In the genomic region with DNA sequence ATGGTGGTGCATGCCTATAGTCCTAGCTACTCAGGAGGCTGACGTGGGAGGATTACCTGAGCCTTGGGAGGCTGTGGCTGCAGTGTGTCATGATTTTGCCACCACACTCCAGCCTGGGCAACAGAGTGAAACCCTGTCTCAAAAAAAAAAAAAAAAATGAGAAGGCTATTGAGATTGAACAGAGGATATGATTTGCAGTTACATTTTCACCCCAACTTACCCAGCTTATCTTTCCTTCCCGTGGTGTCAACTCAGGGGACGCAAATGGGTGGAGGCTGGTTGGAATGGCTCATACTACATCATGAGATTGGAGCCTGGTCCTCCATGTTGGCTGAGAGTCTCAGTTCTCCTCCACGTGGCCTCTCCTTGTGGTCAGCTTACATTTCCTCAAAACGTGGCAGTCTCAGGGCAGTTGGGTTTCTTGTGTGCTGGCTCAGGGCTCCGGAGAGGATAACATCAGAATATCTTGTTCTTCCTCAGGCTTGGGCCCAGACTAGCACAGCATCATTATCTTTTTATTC, we compare ENCODE assay signal across 1 cellular context.
TF ChIP-seq lines count a peak whose summit lies in the region.

No MANE protein-coding gene starts in this region.

TF ChIP-seq in K562, 482 proteins besides CTCF, POLR2A, EP300 and RAD21 (continued from another document):
- TF ChIP-seq, protein P1, sequence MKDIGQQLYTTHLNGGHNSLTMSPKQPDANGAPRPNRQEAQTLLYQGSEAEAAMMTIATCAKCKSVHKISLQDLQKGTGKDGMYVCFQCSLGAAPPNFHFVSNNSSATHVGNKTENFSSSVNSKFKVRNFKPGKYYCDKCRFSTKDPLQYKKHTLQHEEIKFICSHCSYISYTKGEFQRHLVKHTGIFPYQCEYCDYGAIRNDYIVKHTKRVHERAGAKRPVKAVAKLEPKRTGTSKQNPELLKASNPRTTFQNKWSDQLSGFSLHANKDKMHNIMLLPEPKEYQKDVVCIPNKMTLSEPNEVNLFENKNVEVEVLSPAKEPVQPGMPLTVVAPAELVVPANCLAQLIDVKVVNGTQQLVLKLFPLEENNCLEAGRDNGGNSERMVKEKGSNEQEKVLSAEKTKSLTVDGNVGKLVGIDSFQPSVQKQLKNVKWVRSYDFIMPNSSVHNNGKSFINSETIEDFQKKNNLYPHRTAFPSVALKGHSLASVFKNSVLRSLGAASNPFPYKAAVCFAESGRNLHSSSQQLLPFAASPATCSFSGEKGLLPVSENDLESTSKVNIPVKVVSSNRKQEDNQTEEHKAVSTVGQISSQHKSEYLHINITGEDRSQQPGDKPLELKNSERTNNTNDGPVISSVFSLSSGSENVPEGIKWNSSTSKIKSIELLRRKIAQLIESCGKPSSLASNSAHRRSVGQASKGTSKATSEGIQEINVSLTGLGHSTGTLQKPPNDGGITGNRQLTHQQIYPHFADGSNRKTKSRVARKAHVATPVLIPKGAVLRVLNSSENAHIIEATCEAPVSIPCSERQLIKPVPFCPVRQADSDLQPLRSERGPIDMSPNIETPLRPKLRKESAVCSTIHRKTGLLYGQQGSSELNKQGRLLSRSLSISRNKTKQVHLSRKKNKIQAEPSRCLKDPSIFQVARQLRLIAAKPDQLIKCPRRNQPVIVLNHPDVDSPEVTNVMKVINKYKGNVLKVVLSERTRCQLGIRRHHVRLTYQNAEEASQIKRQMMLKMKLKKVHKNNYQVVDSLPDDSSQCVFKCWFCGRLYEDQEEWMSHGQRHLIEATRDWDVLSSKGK (CRISPR knock-in tag; IDR thresholded peaks at IDR 0.05): no peak
- TF ChIP-seq, protein P2, sequence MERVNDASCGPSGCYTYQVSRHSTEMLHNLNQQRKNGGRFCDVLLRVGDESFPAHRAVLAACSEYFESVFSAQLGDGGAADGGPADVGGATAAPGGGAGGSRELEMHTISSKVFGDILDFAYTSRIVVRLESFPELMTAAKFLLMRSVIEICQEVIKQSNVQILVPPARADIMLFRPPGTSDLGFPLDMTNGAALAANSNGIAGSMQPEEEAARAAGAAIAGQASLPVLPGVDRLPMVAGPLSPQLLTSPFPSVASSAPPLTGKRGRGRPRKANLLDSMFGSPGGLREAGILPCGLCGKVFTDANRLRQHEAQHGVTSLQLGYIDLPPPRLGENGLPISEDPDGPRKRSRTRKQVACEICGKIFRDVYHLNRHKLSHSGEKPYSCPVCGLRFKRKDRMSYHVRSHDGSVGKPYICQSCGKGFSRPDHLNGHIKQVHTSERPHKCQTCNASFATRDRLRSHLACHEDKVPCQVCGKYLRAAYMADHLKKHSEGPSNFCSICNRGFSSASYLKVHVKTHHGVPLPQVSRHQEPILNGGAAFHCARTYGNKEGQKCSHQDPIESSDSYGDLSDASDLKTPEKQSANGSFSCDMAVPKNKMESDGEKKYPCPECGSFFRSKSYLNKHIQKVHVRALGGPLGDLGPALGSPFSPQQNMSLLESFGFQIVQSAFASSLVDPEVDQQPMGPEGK (CRISPR knock-in tag; IDR thresholded peaks at IDR 0.05; ENCODE audit: borderline replicate concordance): no peak
- TF ChIP-seq POLR2H (tag; IDR thresholded peaks at IDR 0.05; ENCODE audit: low read depth) (no peak), HOMEZ (CRISPR knock-in tag; IDR thresholded peaks at IDR 0.05) (no peak), XRCC3 (IDR thresholded peaks at IDR 0.05) (no peak), TFAM (CRISPR knock-in tag; conservative IDR thresholded peaks at IDR 0.05) (no peak), JUND (IDR thresholded peaks at IDR 0.05; ENCODE audit: borderline replicate concordance, low read depth, low read length) (no peak), JUND (tag; IDR thresholded peaks at IDR 0.05; ENCODE audit: borderline replicate concordance, low read depth, low read length) (no peak), U2AF2 (optimal IDR thresholded peaks at IDR 0.05; ENCODE audit: low read depth, low read length) (no peak), ILF3 (IDR thresholded peaks at IDR 0.05; ENCODE audit: borderline replicate concordance) (no peak), SAFB (IDR thresholded peaks at IDR 0.05; ENCODE audit: borderline replicate concordance, low read depth, low read length) (no peak), ZNF75A (CRISPR knock-in tag; IDR thresholded peaks at IDR 0.05) (no peak), RFX5 (IDR thresholded peaks at IDR 0.05; ENCODE audit: low read depth, low read length) (no peak), ZZZ3 (IDR thresholded peaks at IDR 0.05) (no peak), L3MBTL2 (IDR thresholded peaks at IDR 0.05) (peak; percentile 52; the same call in 1 of the 2 replicates), NFATC3 (IDR thresholded peaks at IDR 0.05) (no peak), GABPA (tag; conservative IDR thresholded peaks at IDR 0.05; ENCODE audit: low read depth) (no peak), MYC (IDR thresholded peaks at IDR 0.05; ENCODE audit: low read depth, low read length) (peak; percentile 69), MYC (CRISPR knock-in tag; IDR thresholded peaks at IDR 0.05; ENCODE audit: borderline replicate concordance, low read depth) (no peak), ASH1L (IDR thresholded peaks at IDR 0.05; ENCODE audit: borderline replicate concordance, low read depth, partially characterized antibody) (no peak), HNRNPLL (IDR thresholded peaks at IDR 0.05; ENCODE audit: low read depth, low read length, poor library complexity, severe bottlenecking) (no peak), SPI1 (IDR thresholded peaks at IDR 0.05; ENCODE audit: borderline replicate concordance, low read depth, low read length) (0 out of 2 replicates have a peak, but pooled peaks have one; percentile 5), RBM15 (IDR thresholded peaks at IDR 0.05; ENCODE audit: insufficient read depth, low read length) (no peak), NRF1 (conservative IDR thresholded peaks at IDR 0.05 in 1 of 2, IDR thresholded peaks at IDR 0.05 in 1 of 2) (no peak)
- TF ChIP-seq, protein P3, sequence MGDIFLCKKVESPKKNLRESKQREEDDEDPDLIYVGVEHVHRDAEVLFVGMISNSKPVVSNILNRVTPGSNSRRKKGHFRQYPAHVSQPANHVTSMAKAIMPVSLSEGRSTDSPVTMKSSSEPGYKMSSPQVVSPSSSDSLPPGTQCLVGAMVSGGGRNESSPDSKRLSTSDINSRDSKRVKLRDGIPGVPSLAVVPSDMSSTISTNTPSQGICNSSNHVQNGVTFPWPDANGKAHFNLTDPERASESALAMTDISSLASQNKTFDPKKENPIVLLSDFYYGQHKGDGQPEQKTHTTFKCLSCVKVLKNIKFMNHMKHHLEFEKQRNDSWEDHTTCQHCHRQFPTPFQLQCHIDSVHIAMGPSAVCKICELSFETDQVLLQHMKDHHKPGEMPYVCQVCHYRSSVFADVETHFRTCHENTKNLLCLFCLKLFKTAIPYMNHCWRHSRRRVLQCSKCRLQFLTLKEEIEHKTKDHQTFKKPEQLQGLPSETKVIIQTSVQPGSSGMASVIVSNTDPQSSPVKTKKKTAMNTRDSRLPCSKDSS (IDR thresholded peaks at IDR 0.05; ENCODE audit: low read depth, partially characterized antibody): no peak
- TF ChIP-seq, protein P4, sequence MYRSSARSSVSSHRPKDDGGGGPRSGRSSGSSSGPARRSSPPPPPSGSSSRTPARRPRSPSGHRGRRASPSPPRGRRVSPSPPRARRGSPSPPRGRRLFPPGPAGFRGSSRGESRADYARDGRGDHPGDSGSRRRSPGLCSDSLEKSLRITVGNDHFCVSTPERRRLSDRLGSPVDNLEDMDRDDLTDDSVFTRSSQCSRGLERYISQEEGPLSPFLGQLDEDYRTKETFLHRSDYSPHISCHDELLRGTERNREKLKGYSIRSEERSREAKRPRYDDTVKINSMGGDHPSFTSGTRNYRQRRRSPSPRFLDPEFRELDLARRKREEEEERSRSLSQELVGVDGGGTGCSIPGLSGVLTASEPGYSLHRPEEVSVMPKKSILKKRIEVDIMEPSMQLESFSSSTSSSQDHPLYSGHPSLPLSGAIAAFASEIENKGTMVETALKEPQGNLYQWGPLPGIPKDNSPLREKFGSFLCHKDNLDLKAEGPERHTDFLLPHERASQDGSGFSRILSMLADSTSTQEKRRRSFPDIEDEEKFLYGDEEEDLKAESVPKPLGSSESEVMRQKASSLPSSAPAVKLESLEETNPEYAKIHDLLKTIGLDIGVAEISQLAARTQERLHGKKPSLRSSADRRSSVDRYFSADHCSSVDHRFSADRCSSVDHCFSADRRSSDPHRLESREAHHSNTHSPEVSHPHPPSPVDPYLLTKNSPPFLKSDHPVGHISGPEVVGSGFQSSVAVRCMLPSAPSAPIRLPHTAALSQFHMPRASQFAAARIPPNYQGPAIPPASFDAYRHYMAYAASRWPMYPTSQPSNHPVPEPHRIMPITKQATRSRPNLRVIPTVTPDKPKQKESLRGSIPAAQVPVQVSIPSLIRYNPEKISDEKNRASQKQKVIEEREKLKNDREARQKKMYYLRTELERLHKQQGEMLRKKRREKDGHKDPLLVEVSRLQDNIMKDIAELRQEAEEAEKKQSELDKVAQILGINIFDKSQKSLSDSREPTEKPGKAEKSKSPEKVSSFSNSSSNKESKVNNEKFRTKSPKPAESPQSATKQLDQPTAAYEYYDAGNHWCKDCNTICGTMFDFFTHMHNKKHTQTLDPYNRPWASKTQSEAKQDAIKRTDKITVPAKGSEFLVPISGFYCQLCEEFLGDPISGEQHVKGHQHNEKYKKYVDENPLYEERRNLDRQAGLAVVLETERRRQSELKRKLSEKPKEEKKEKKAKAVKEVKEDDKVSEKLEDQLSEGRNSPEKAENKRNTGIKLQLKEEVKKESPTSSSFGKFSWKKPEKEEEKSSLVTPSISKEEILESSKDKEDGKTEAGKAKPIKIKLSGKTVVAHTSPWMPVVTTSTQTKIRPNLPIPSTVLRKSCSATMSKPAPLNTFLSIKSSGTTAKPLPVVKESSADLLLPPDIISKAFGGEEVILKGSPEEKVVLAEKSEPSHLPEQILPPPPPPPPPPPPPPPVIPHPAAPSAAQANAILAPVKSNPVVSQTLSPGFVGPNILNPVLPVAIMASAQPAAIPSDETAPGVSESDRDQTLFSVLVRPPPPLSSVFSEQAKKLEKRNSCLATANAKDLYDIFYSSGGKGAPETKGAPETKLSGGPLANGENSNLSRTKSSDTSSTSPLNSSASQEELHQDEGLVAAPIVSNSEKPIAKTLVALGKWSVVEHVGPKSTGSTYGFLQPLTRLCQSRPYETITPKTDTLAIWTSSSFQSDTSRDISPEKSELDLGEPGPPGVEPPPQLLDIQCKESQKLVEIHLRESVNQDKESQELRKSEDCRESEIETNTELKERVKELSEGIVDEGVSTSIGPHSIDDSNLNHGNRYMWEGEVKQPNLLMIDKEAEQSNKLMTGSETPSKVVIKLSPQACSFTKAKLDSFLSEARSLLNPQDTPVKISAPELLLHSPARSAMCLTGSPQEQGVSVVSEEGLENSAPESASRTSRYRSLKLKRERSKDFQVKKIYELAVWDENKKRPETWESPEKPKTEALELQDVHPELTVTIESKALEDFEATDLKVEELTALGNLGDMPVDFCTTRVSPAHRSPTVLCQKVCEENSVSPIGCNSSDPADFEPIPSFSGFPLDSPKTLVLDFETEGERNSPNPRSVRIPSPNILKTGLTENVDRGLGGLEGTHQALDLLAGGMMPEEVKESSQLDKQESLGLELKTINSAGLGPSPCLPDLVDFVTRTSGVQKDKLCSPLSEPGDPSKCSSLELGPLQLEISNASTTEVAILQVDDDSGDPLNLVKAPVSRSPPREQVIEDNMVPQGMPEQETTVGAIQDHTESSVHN (IDR thresholded peaks at IDR 0.05; ENCODE audit: borderline replicate concordance in 1 of 2, low read depth in 1 of 2): no peak
- TF ChIP-seq, protein P5, sequence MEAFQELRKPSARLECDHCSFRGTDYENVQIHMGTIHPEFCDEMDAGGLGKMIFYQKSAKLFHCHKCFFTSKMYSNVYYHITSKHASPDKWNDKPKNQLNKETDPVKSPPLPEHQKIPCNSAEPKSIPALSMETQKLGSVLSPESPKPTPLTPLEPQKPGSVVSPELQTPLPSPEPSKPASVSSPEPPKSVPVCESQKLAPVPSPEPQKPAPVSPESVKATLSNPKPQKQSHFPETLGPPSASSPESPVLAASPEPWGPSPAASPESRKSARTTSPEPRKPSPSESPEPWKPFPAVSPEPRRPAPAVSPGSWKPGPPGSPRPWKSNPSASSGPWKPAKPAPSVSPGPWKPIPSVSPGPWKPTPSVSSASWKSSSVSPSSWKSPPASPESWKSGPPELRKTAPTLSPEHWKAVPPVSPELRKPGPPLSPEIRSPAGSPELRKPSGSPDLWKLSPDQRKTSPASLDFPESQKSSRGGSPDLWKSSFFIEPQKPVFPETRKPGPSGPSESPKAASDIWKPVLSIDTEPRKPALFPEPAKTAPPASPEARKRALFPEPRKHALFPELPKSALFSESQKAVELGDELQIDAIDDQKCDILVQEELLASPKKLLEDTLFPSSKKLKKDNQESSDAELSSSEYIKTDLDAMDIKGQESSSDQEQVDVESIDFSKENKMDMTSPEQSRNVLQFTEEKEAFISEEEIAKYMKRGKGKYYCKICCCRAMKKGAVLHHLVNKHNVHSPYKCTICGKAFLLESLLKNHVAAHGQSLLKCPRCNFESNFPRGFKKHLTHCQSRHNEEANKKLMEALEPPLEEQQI (IDR thresholded peaks at IDR 0.05): no peak
- TF ChIP-seq, protein P6, sequence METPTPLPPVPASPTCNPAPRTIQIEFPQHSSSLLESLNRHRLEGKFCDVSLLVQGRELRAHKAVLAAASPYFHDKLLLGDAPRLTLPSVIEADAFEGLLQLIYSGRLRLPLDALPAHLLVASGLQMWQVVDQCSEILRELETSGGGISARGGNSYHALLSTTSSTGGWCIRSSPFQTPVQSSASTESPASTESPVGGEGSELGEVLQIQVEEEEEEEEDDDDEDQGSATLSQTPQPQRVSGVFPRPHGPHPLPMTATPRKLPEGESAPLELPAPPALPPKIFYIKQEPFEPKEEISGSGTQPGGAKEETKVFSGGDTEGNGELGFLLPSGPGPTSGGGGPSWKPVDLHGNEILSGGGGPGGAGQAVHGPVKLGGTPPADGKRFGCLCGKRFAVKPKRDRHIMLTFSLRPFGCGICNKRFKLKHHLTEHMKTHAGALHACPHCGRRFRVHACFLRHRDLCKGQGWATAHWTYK (CRISPR knock-in tag; IDR thresholded peaks at IDR 0.05): peak; percentile 94
- TF ChIP-seq, protein P7, sequence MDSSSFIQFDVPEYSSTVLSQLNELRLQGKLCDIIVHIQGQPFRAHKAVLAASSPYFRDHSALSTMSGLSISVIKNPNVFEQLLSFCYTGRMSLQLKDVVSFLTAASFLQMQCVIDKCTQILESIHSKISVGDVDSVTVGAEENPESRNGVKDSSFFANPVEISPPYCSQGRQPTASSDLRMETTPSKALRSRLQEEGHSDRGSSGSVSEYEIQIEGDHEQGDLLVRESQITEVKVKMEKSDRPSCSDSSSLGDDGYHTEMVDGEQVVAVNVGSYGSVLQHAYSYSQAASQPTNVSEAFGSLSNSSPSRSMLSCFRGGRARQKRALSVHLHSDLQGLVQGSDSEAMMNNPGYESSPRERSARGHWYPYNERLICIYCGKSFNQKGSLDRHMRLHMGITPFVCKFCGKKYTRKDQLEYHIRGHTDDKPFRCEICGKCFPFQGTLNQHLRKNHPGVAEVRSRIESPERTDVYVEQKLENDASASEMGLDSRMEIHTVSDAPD (CRISPR knock-in tag; IDR thresholded peaks at IDR 0.05): no peak
